Comparison of ENCODE assay signal across 8 cellular contexts in genomic region chr9:96022445-96023031, GRCh38.
DNase-seq lines count a peak whose midpoint lies in the region; ATAC-seq and TF ChIP-seq lines count a peak whose summit lies in the region.

No MANE protein-coding gene starts in this region.

- no peaks in the 10 kb centered on the region for H3K27me3 Mint-ChIP-seq in Caco-2 (ENCODE audit: insufficient read depth, unreplicated experiment)
- peaks cover 75% of the 10 kb centered on the region for H3K27me3 Mint-ChIP-seq in neural crest cell (ENCODE audit: low read depth)

- H3K4me1 ChIP-seq in Caco-2 (no peaks in the 10 kb centered on the region), Peyer's patch (peaks cover 0 to 26% (median 3%) of the 10 kb centered on the region in 4 donors), ectodermal cell (ENCODE audit: control insufficient read depth, insufficient read depth, low read length) (peaks cover 16% of the 10 kb centered on the region), PC-9 (replicated peaks; ENCODE audit: insufficient read depth) (no peaks in the 10 kb centered on the region)

- H3K9me3 ChIP-seq in Caco-2 (no peaks in the 10 kb centered on the region), Peyer's patch (no peaks in the 10 kb centered on the region), ectodermal cell (ENCODE audit: control insufficient read depth, low read length) (no peaks in the 10 kb centered on the region), PC-9 (ENCODE audit: insufficient read depth, low read depth) (no peaks in the 10 kb centered on the region)

- intact Hi-C loops in Caco-2 (cut with micrococcal nuclease; ENCODE audit: unreplicated experiment) = loop anchor here (10.0 kb wide), 1 partner anchor 192 kb away; no protein-coding TSS in a partner anchor
- intact Hi-C loops in PC-9 (cut with micrococcal nuclease; ENCODE audit: unreplicated experiment) = no loop called here

- H3F3A ChIP-seq in PC-9 (ENCODE audit: insufficient read depth, low read depth) = no peaks in the 10 kb centered on the region

- no peak for TF ChIP-seq POLR2A in Peyer's patch (IDR thresholded peaks at IDR 0.05)

- H3K27me3 ChIP-seq in Caco-2 (replicated peaks; ENCODE audit: control insufficient read depth, insufficient read depth, low read length) (no peaks in the 10 kb centered on the region), Peyer's patch (peaks cover 0 to 15% of the 10 kb centered on the region in 2 donors), ectodermal cell (ENCODE audit: control insufficient read depth, insufficient read depth, low read length, poor library complexity, severe bottlenecking) (peaks cover 85% of the 10 kb centered on the region), PC-9 (ENCODE audit: insufficient read depth, low read depth) (no peaks in the 10 kb centered on the region)

- no peaks in the 10 kb centered on the region for H3K36me3 ChIP-seq in Caco-2 (ENCODE audit: control insufficient read depth, insufficient read depth, low read length)
- no peaks in the 10 kb centered on the region for H3K36me3 ChIP-seq in Peyer's patch
- no peaks in the 10 kb centered on the region for H3K36me3 ChIP-seq in ectodermal cell (ENCODE audit: control insufficient read depth, insufficient read depth, low read length)
- no peaks in the 10 kb centered on the region for H3K36me3 ChIP-seq in PC-9 (ENCODE audit: low read depth)

- H3K36me3 Mint-ChIP-seq in Caco-2 (ENCODE audit: insufficient read depth, unreplicated experiment) (peaks cover 7% of the 10 kb centered on the region), neural crest cell (ENCODE audit: low read depth) (no peaks in the 10 kb centered on the region)

- H3K4me1 Mint-ChIP-seq in Caco-2 (ENCODE audit: low read depth, unreplicated experiment) (no peaks in the 10 kb centered on the region), neural crest cell (peaks cover 32% of the 10 kb centered on the region)

- H3K9me2 ChIP-seq in PC-9 (ENCODE audit: insufficient read depth) = no peaks in the 10 kb centered on the region

- no peak for DNase-seq in Caco-2
- peak in 2 of 3 donors; percentile 60 to 73 for DNase-seq in Peyer's patch
- peak; percentile 33 for DNase-seq in neural crest cell (ENCODE audit: low read depth, low spot score)
- no peak for DNase-seq in A172 (ENCODE audit: low spot score)
- DNase-seq in PC-9 = no peak
- DNase-seq in NCI-H2107 (lab: John Stamatoyannopoulos, UW) = no peak

- 2 to 3% methylated on average over 25 of the region's 25 CpGs for WGBS in ectodermal cell, 2 experiments

- peaks cover 11% of the 10 kb centered on the region for H3K9me3 Mint-ChIP-seq in Caco-2 (ENCODE audit: unreplicated experiment)
- no peaks in the 10 kb centered on the region for H3K9me3 Mint-ChIP-seq in neural crest cell

- POLR2A ChIA-PET in Caco-2 (lab: Charles Lee) (no interaction called here), PC-9 (lab: Charles Lee; ENCODE audit: unreplicated experiment) (no interaction called here)

- TF ChIP-seq CTCF in Caco-2 (IDR thresholded peaks at IDR 0.05; ENCODE audit: insufficient read depth in 1 of 2, low read depth in 1 of 2, low read length in 1 of 2, severe bottlenecking in 1 of 2, unreplicated experiment in 1 of 2) = no peak
- TF ChIP-seq CTCF in Peyer's patch (IDR thresholded peaks at IDR 0.05) = no peak
- TF ChIP-seq CTCF in neural crest cell (conservative IDR thresholded peaks at IDR 0.05) = no peak
- TF ChIP-seq CTCF in PC-9 (conservative IDR thresholded peaks at IDR 0.05) = no peak

- no peak overlapping the region for H3K4me2 ChIP-seq in PC-9

- H3K4me3 ChIP-seq in Caco-2 (ENCODE audit: low read depth, low read length) (no peak overlapping the region), Peyer's patch (peak overlapping the region; percentile 43 to 62 (median 54)), ectodermal cell (ENCODE audit: insufficient read depth, low read depth, low read length) (peak overlapping the region; percentile 39), PC-9 (no peak overlapping the region)

- H3K79me2 ChIP-seq in PC-9 (ENCODE audit: low read depth) = no peaks in the 10 kb centered on the region

- CTCF ChIA-PET in Caco-2 (lab: Charles Lee) = no interaction called here
- CTCF ChIA-PET in PC-9 (lab: Charles Lee) = no interaction called here

- peak overlapping the region; percentile 83 for H3K4me3 Mint-ChIP-seq in Caco-2 (ENCODE audit: unreplicated experiment)
- H3K4me3 Mint-ChIP-seq in neural crest cell = peak overlapping the region; percentile 82

- H4K20me1 ChIP-seq in PC-9 (ENCODE audit: insufficient read depth) = no peaks in the 10 kb centered on the region

- no TSS peak for BruUV-seq in Caco-2 (replicated peaks; lab: Mats Ljungman, UMichigan)
- no TSS peak for BruUV-seq in PC-9 (replicated peaks; lab: Mats Ljungman, UMichigan)

- ATAC-seq in GM21423 (IDR thresholded peaks at IDR 0.05; ENCODE audit: unreplicated experiment) = no peak

- H3K27ac Mint-ChIP-seq in Caco-2 (ENCODE audit: unreplicated experiment) (no peak overlapping the region), neural crest cell (ENCODE audit: unreplicated experiment) (no peak overlapping the region)

- no peak overlapping the region for H2AFZ ChIP-seq in PC-9

- H3K27ac ChIP-seq in Peyer's patch (peak overlapping the region; percentile 75 to 91 (median 80)), ectodermal cell (ENCODE audit: insufficient read depth, low read depth, low read length, poor library complexity, severe bottlenecking) (no peak overlapping the region), PC-9 (no peak overlapping the region)

Comparison
In these comparisons a context has a peak if more than half of its experiments do, and no peak if none do; other contexts are left out.
1. DNase-seq: peak in Peyer's patch (2 of 3) and neural crest cell (single experiment); none in Caco-2 (0 of 2), A172 (single experiment), PC-9 (0 of 2) and NCI-H2107 (single experiment).
2. H3K4me3 ChIP-seq: peak in Peyer's patch (4 of 4) and ectodermal cell (single experiment); none in Caco-2 (single experiment) and PC-9 (single experiment).
3. H3K27ac ChIP-seq: peak in Peyer's patch (4 of 4); none in ectodermal cell (single experiment) and PC-9 (single experiment).